14 cellular contexts compared by ENCODE assay signal in genomic region chr11:35464308-35464707, GRCh38. TPM values are rescaled to one million over a fixed set of nuclear protein-coding genes. Genes with fewer than 3 reads are reported as not detected.
DNase-seq lines count a peak whose midpoint lies in the region; TF ChIP-seq lines count a peak whose summit lies in the region.
"Had no signal": no experiment of that assay in that cellular context is flagged by ENCODE, and none has a peak within 500 bp of the region (broad histone marks: within the 10 kb centered on the region; RNA-seq: fewer than 3 reads in every experiment).

No MANE protein-coding gene starts in this region.

- no peaks in the 10 kb centered on the region for H3K36me3 Mint-ChIP-seq in activated naive CD4-positive, alpha-beta T cell treated with anti-CD3 and anti-CD28 coated beads for 36 hours (ENCODE audit: low read depth)
- H3K36me3 Mint-ChIP-seq in activated naive CD4-positive, alpha-beta T cell treated with anti-CD3 and anti-CD28 coated beads, Interleukin-2, amount 10 ng/mL, durations not matched to agents 7 days and 5 days = no peaks in the 10 kb centered on the region
- no peaks in the 10 kb centered on the region for H3K36me3 Mint-ChIP-seq in type B pancreatic cell
- H3K36me3 Mint-ChIP-seq in glutamatergic neuron (ENCODE audit: unreplicated experiment) = no peaks in the 10 kb centered on the region
- H3K36me3 Mint-ChIP-seq: activated CD4-positive, alpha-beta memory T cell treated with anti-CD3 and anti-CD28 coated beads for 36 hours had no signal

- peaks cover 4% of the 10 kb centered on the region for H3K27me3 Mint-ChIP-seq in activated naive CD4-positive, alpha-beta T cell treated with anti-CD3 and anti-CD28 coated beads for 36 hours (ENCODE audit: low read depth)
- H3K27me3 Mint-ChIP-seq in activated naive CD4-positive, alpha-beta T cell treated with anti-CD3 and anti-CD28 coated beads, Interleukin-2, amount 10 ng/mL, durations not matched to agents 7 days and 5 days = peaks cover 16% of the 10 kb centered on the region
- H3K27me3 Mint-ChIP-seq in type B pancreatic cell = peaks cover 16% of the 10 kb centered on the region
- peaks cover 3% of the 10 kb centered on the region for H3K27me3 Mint-ChIP-seq in glutamatergic neuron (ENCODE audit: unreplicated experiment)

- H3K27ac Mint-ChIP-seq in activated naive CD4-positive, alpha-beta T cell treated with anti-CD3 and anti-CD28 coated beads for 36 hours = no peak overlapping the region
- no peak overlapping the region for H3K27ac Mint-ChIP-seq in activated naive CD4-positive, alpha-beta T cell treated with anti-CD3 and anti-CD28 coated beads, Interleukin-2, amount 10 ng/mL, durations not matched to agents 7 days and 5 days
- H3K27ac Mint-ChIP-seq in type B pancreatic cell (no peak overlapping the region), glutamatergic neuron (ENCODE audit: unreplicated experiment) (no peak overlapping the region)
- H3K27ac Mint-ChIP-seq: activated CD4-positive, alpha-beta memory T cell treated with anti-CD3 and anti-CD28 coated beads for 36 hours had no signal

- intact Hi-C loops in activated naive CD4-positive, alpha-beta T cell treated with anti-CD3 and anti-CD28 coated beads for 36 hours (cut with micrococcal nuclease) = no loop called here
- intact Hi-C loops in cardiac septum (cut with DNase I) = no loop called here

- H3K4me3 Mint-ChIP-seq in activated naive CD4-positive, alpha-beta T cell treated with anti-CD3 and anti-CD28 coated beads for 36 hours = no peak overlapping the region
- H3K4me3 Mint-ChIP-seq in activated naive CD4-positive, alpha-beta T cell treated with anti-CD3 and anti-CD28 coated beads, Interleukin-2, amount 10 ng/mL, durations not matched to agents 7 days and 5 days = no peak overlapping the region
- H3K4me3 Mint-ChIP-seq in type B pancreatic cell (no peak overlapping the region), glutamatergic neuron (ENCODE audit: unreplicated experiment) (no peak overlapping the region)
- H3K4me3 Mint-ChIP-seq: activated CD4-positive, alpha-beta memory T cell treated with anti-CD3 and anti-CD28 coated beads for 36 hours had no signal

- no peaks in the 10 kb centered on the region for H3K9me3 Mint-ChIP-seq in activated naive CD4-positive, alpha-beta T cell treated with anti-CD3 and anti-CD28 coated beads for 36 hours
- no peaks in the 10 kb centered on the region for H3K9me3 Mint-ChIP-seq in activated naive CD4-positive, alpha-beta T cell treated with anti-CD3 and anti-CD28 coated beads, Interleukin-2, amount 10 ng/mL, durations not matched to agents 7 days and 5 days
- no peaks in the 10 kb centered on the region for H3K9me3 Mint-ChIP-seq in type B pancreatic cell
- no peaks in the 10 kb centered on the region for H3K9me3 Mint-ChIP-seq in glutamatergic neuron (ENCODE audit: unreplicated experiment)
- H3K9me3 Mint-ChIP-seq: activated CD4-positive, alpha-beta memory T cell treated with anti-CD3 and anti-CD28 coated beads for 36 hours had no signal

- no peak overlapping the region for H3K4me3 ChIP-seq in epithelial cell of proximal tubule (ENCODE audit: low read depth, low read length)
- H3K4me3 ChIP-seq: thyroid gland had no signal

- peak; percentile 9 for DNase-seq in activated naive CD4-positive, alpha-beta T cell treated with anti-CD3 and anti-CD28 coated beads for 36 hours
- DNase-seq in activated naive CD4-positive, alpha-beta T cell treated with anti-CD3 and anti-CD28 coated beads, Interleukin-2, amount 10 ng/mL, durations not matched to agents 7 days and 5 days = no peak
- DNase-seq in RKO (ENCODE audit: low spot score) = peak; percentile 4
- DNase-seq in epithelial cell of proximal tubule (ENCODE audit: low read depth) = no peak
- no peak for DNase-seq in type B pancreatic cell (ENCODE audit: extremely low spot score, unreplicated experiment)
- no peak for DNase-seq in effector CD8-positive, alpha-beta T cell (lab: John Stamatoyannopoulos, UW)
- DNase-seq in cardiac septum (ENCODE audit: low spot score) = no peak
- DNase-seq in glutamatergic neuron = no peak
- DNase-seq: activated CD4-positive, alpha-beta memory T cell treated with anti-CD3 and anti-CD28 coated beads for 36 hours; activated naive CD4-positive, alpha-beta T cell treated with anti-CD3 and anti-CD28 coated beads, Interleukin-2, amount 50 U/mL, for 16 hours; right cardiac atrium; T-helper 1 cell; thyroid gland had no signal

- H3K4me1 Mint-ChIP-seq in activated naive CD4-positive, alpha-beta T cell treated with anti-CD3 and anti-CD28 coated beads for 36 hours (ENCODE audit: low read depth) = no peaks in the 10 kb centered on the region
- no peaks in the 10 kb centered on the region for H3K4me1 Mint-ChIP-seq in activated naive CD4-positive, alpha-beta T cell treated with anti-CD3 and anti-CD28 coated beads, Interleukin-2, amount 10 ng/mL, durations not matched to agents 7 days and 5 days
- H3K4me1 Mint-ChIP-seq in type B pancreatic cell (ENCODE audit: unreplicated experiment) = no peaks in the 10 kb centered on the region
- peaks cover 6% of the 10 kb centered on the region for H3K4me1 Mint-ChIP-seq in glutamatergic neuron (ENCODE audit: low read depth, unreplicated experiment)

- CTCF ChIA-PET in activated naive CD4-positive, alpha-beta T cell treated with anti-CD3 and anti-CD28 coated beads for 36 hours (lab: Charles Lee) = no interaction called here
- CTCF ChIA-PET in activated naive CD4-positive, alpha-beta T cell treated with anti-CD3 and anti-CD28 coated beads, Interleukin-2, amount 10 ng/mL, durations not matched to agents 7 days and 5 days (lab: Charles Lee) = interaction anchor here (1.0 kb wide), 1 partner anchor 21 kb away, joined by 3 read pairs; no protein-coding TSS in a partner anchor

- peak; percentile 42 for TF ChIP-seq CTCF in epithelial cell of proximal tubule (conservative IDR thresholded peaks at IDR 0.05; ENCODE audit: low read depth, low read length)
- TF ChIP-seq CTCF in type B pancreatic cell (conservative IDR thresholded peaks at IDR 0.05) = peak; percentile 48
- TF ChIP-seq CTCF in glutamatergic neuron (IDR thresholded peaks at IDR 0.05; ENCODE audit: partially characterized antibody, unreplicated experiment) = no peak

RNA-seq across cellular contexts. Expression of gene SLC1A2, which starts 45.0 kb away (rescaled TPM):
- total RNA-seq in activated naive CD4-positive, alpha-beta T cell treated with anti-CD3 and anti-CD28 coated beads for 36 hours = not detected
- total RNA-seq in epithelial cell of proximal tubule (under 0.01 TPM in 1 of 2 replicates, not detected in the other), type B pancreatic cell (ENCODE audit: low replicate concordance) (1.9 and 7.4 TPM in 2 replicates), cardiac septum (8.8 TPM), glutamatergic neuron (ENCODE audit: unreplicated experiment) (54.3 TPM)
- total RNA-seq: activated CD4-positive, alpha-beta memory T cell treated with anti-CD3 and anti-CD28 coated beads for 36 hours; dermis microvascular lymphatic vessel endothelial cell had no signal

Comparison
In these comparisons a context has a peak if more than half of its experiments do, and no peak if none do; other contexts are left out.
1. DNase-seq: peak in activated naive CD4-positive, alpha-beta T cell treated with anti-CD3 and anti-CD28 coated beads for 36 hours (single experiment) and RKO (single experiment); none in activated naive CD4-positive, alpha-beta T cell treated with anti-CD3 and anti-CD28 coated beads, Interleukin-2, amount 10 ng/mL, durations not matched to agents 7 days and 5 days (single experiment), epithelial cell of proximal tubule (single experiment), type B pancreatic cell (single experiment), effector CD8-positive, alpha-beta T cell (single experiment), cardiac septum (single experiment) and glutamatergic neuron (single experiment).